ENCODE assay signal across 21 cellular contexts in genomic region chr3:150090877-150091276, GRCh38.
DNase-seq lines count a peak whose midpoint lies in the region; ATAC-seq and TF ChIP-seq lines count a peak whose summit lies in the region.
"Had no signal": no experiment of that assay in that cellular context is flagged by ENCODE, and none has a peak within 500 bp of the region (broad histone marks: within the 10 kb centered on the region; RNA-seq: fewer than 3 reads in every experiment).

No MANE protein-coding gene starts in this region.

- no peaks in the 10 kb centered on the region for H3K36me3 ChIP-seq in GM23248 (ENCODE audit: low read depth)

- ATAC-seq in SK-N-SH treated with all-trans-retinoic acid at 6 μM for 48 hours (peak; percentile 47), HG03565 (IDR thresholded peaks at IDR 0.05; ENCODE audit: unreplicated experiment) (no peak)
- ATAC-seq: T-cell had no signal

- no peaks in the 10 kb centered on the region for H3K9me3 ChIP-seq in GM23248 (ENCODE audit: low read depth)

- DNase-seq in GM23248 (peak; percentile 35), glutamatergic neuron (no peak), NCI-H1694 (lab: John Stamatoyannopoulos, UW) (no peak), epidermal melanocyte (ENCODE audit: insufficient read length, low spot score) (no peak), G401 (ENCODE audit: low spot score) (no peak)
- DNase-seq: AML-193, DMS79, GDM1, MM.1S, NCI-H1092, NCI-H2081 treated with DMSO at 0.1 percent for 48 hours, NCI-H510A, NCI-H774, OCI-M1, SHP77, T-cell had no signal

- H3K27me3 Mint-ChIP-seq in glutamatergic neuron (ENCODE audit: unreplicated experiment): peaks cover 1% of the 10 kb centered on the region

- H3K27ac ChIP-seq in GM23248: no peak overlapping the region
- H3K27ac ChIP-seq: C4-2B, HL-60, SK-N-MC had no signal

- H3K4me3 Mint-ChIP-seq in glutamatergic neuron (ENCODE audit: unreplicated experiment): no peak overlapping the region
- H3K4me3 Mint-ChIP-seq: T-cell had no signal

- H3K4me2 ChIP-seq in GM23248 (ENCODE audit: unreplicated experiment): peak overlapping the region; percentile 2

- H3K79me2 ChIP-seq in GM23248 (ENCODE audit: insufficient read depth): no peaks in the 10 kb centered on the region

- no peaks in the 10 kb centered on the region for H3K9me2 ChIP-seq in GM23248 (ENCODE audit: insufficient read depth)

- H3K4me3 ChIP-seq in GM23248: no peak overlapping the region
- H3K4me3 ChIP-seq: SK-N-MC had no signal

- in situ Hi-C loops in GM23248 (cut with MboI): no loop called here
- in situ Hi-C loops in G401 (cut with HindIII; ENCODE audit: low sequenced_read_pairs): no loop called here

- no peak for TF ChIP-seq CTCF in glutamatergic neuron (IDR thresholded peaks at IDR 0.05; ENCODE audit: partially characterized antibody, unreplicated experiment)

- peaks cover 26% of the 10 kb centered on the region for H3K4me1 ChIP-seq in GM23248 (ENCODE audit: insufficient read depth)

- H3K9ac ChIP-seq in GM23248: no peak overlapping the region

- H3K9me3 Mint-ChIP-seq in glutamatergic neuron (ENCODE audit: unreplicated experiment): peaks cover 3% of the 10 kb centered on the region
- H3K9me3 Mint-ChIP-seq: T-cell had no signal

- no peak overlapping the region for H2AFZ ChIP-seq in GM23248

- H4K20me1 ChIP-seq in GM23248 (ENCODE audit: insufficient read depth): no peaks in the 10 kb centered on the region

- H3K36me3 Mint-ChIP-seq in glutamatergic neuron (ENCODE audit: unreplicated experiment): no peaks in the 10 kb centered on the region
- H3K36me3 Mint-ChIP-seq: T-cell had no signal

- no peaks in the 10 kb centered on the region for H3K27me3 ChIP-seq in GM23248 (replicated peaks; ENCODE audit: insufficient read depth)

- WGBS in GM23248 (ENCODE audit: low coverage in 1 of 2, low lambda C conversion rate in 2 of 2, missing lambda C conversion rate in 2 of 2), 2 experiments: 58 to 73% methylated on average over 2 of the region's 2 CpGs

- H3F3A ChIP-seq in GM23248 (ENCODE audit: insufficient read depth): no peaks in the 10 kb centered on the region

- H3K27ac Mint-ChIP-seq in glutamatergic neuron (ENCODE audit: unreplicated experiment): peak overlapping the region; percentile 11
- H3K27ac Mint-ChIP-seq: T-cell had no signal

- peaks cover 11% of the 10 kb centered on the region for H3K4me1 Mint-ChIP-seq in glutamatergic neuron (ENCODE audit: low read depth, unreplicated experiment)
- H3K4me1 Mint-ChIP-seq: T-cell had no signal

TF ChIP-seq in SK-N-SH treated with all-trans-retinoic acid at 6 μM for 48 hours, 23 proteins besides CTCF, POLR2A, EP300 and RAD21:
- no peak for TF ChIP-seq TCF4 (CRISPR knock-in tag; IDR thresholded peaks at IDR 0.05; ENCODE audit: borderline replicate concordance)
